Comparison of ENCODE assay signal across 7 cellular contexts in genomic region chr5:43066231-43066798, GRCh38. TPM values are rescaled to one million over a fixed set of nuclear protein-coding genes. Genes with fewer than 3 reads are reported as not detected.
DNase-seq lines count a peak whose midpoint lies in the region; ATAC-seq lines count a peak whose summit lies in the region.

No MANE protein-coding gene starts in this region.

- ATAC-seq in GM18520 (IDR thresholded peaks at IDR 0.05; ENCODE audit: unreplicated experiment), result peak; percentile 23
- ATAC-seq in HG03064 (IDR thresholded peaks at IDR 0.05; ENCODE audit: low read depth, unreplicated experiment), result peak; percentile 27

- H3K4me1 ChIP-seq in ectodermal cell (ENCODE audit: control insufficient read depth, insufficient read depth, low read length), result no peaks in the 10 kb centered on the region

- H3K36me3 ChIP-seq in ectodermal cell (ENCODE audit: control insufficient read depth, insufficient read depth, low read length), result peaks cover 6% of the 10 kb centered on the region

- peak overlapping the region; percentile 88 for H3K27ac ChIP-seq in ectodermal cell (ENCODE audit: insufficient read depth, low read depth, low read length, poor library complexity, severe bottlenecking)

- 0% methylated on average over 57 of the region's 57 CpGs for WGBS in ectodermal cell, 2 experiments

- H3K9me3 ChIP-seq in ectodermal cell (ENCODE audit: control insufficient read depth, low read length), result no peaks in the 10 kb centered on the region

- no peaks in the 10 kb centered on the region for H3K27me3 ChIP-seq in ectodermal cell (ENCODE audit: control insufficient read depth, insufficient read depth, low read length, poor library complexity, severe bottlenecking)

- H3K4me3 ChIP-seq in ectodermal cell (ENCODE audit: insufficient read depth, low read depth, low read length), result peak overlapping the region; percentile 81

- DNase-seq in NCI-H345 (lab: John Stamatoyannopoulos, UW) (peak; percentile 71), lung microvascular endothelial cell (ENCODE audit: low read depth in 2 of 2) (peak; percentile 81 to 83)
- DNase-seq in activated CD4-positive, alpha-beta T cell treated with anti-CD3 and anti-CD28 coated beads, Interleukin-2, amount 50 U/mL, for 48 hours, result peak; percentile 66 to 73
- DNase-seq in stimulated activated CD4-positive, alpha-beta T cell treated with anti-CD3 and anti-CD28 coated beads, TNF-alpha, amount 100 ng/mL, for 4 hours (ENCODE audit: low read depth in 3 of 3), result peak; percentile 46 to 57 (median 48)

RNA-seq across cellular contexts. Expression of gene ANXA2R, which starts 26.2 kb away (rescaled TPM):
- not detected for polyA plus RNA-seq in ectodermal cell (2013, experiment 1 of 4)
- polyA plus RNA-seq in ectodermal cell (2013, experiment 2 of 4), result 0.30 TPM
- polyA plus RNA-seq in ectodermal cell (2013, experiment 3 of 4), result not detected
- polyA plus RNA-seq in ectodermal cell (2013, experiment 4 of 4), result 0.49 TPM
- total RNA-seq in lung microvascular endothelial cell, result 6.5 and 7.2 TPM in 2 replicates

RNA-seq across cellular contexts. Expression of gene ZNF131, which starts 54.4 kb away (rescaled TPM):
- polyA plus RNA-seq in ectodermal cell (2013, experiment 1 of 4), result 50.9 TPM
- 59.6 TPM for polyA plus RNA-seq in ectodermal cell (2013, experiment 2 of 4)
- polyA plus RNA-seq in ectodermal cell (2013, experiment 3 of 4), result 48.2 TPM
- polyA plus RNA-seq in ectodermal cell (2013, experiment 4 of 4), result 54.1 TPM
- 14.2 and 23.6 TPM in 2 replicates for total RNA-seq in lung microvascular endothelial cell

Comparison
In these comparisons a context has a peak if more than half of its experiments do, and no peak if none do; other contexts are left out.
1. Peak in every context shown above with its lines: DNase-seq, ATAC-seq, H3K4me3 ChIP-seq and H3K27ac ChIP-seq.